Comparison of ENCODE assay signal across 26 cellular contexts in the genomic region with DNA sequence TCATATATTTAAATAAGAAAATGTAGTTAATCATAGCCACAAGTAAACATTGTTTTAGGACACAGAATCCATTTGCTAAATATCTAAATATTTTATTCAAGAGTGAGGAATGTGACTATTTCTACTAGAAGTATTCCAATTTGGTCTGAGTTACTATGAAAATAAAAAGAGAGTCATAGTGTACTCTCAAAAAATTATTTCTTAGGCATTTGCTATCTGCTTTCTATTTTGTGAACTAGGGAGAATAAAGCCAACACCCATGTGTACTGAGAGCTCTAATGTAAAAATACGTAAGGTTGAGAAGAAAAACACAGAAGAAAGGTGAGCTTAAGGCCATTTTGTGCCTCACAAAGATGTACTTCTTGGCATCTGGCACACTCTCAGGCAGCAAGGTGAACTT. TPM values are rescaled to one million over a fixed set of nuclear protein-coding genes. Genes with fewer than 3 reads are reported as not detected.
"Had no signal": no experiment of that assay in that cellular context is flagged by ENCODE, and none has a peak within 500 bp of the region (broad histone marks: within the 10 kb centered on the region; RNA-seq: fewer than 3 reads in every experiment).

No MANE protein-coding gene starts in this region.

- H3K27ac ChIP-seq: brain microvascular endothelial cell, cardiac muscle cell, SK-N-MC had no signal

- H3K36me3 ChIP-seq: brain microvascular endothelial cell, cardiac muscle cell had no signal

- DNase-seq: activated B cell treated with CpG ODN at 0.5 μM for 24 hours; activated CD8-positive, alpha-beta memory T cell treated with anti-CD3 and anti-CD28 coated beads, Interleukin-2, amount 50 U/mL, for 4 hours; activated CD8-positive, alpha-beta T cell treated with anti-CD3 and anti-CD28 coated beads for 36 hours; activated naive CD4-positive, alpha-beta T cell; activated T-cell treated with anti-CD3 and anti-CD28 coated beads, Interleukin-2, amount 50 U/mL, for 1 hour; amniotic stem cell; brain microvascular endothelial cell; KG1; NCI-H1092; NCI-H1417; NCI-H1694; NCI-H2029; NCI-H2107; NCI-H2171 treated with DMSO at 0.1 percent for 48 hours; NCI-H226; NCI-H526; NCI-H82; T-cell; T-helper 2 cell; T1000 had no signal

- ATAC-seq: activated CD8-positive, alpha-beta T cell treated with anti-CD3 and anti-CD28 coated beads for 36 hours; T-cell had no signal

- H3K27me3 ChIP-seq: brain microvascular endothelial cell, cardiac muscle cell had no signal

- H3K4me3 ChIP-seq: cardiac muscle cell, SK-N-MC had no signal

RNA-seq across cellular contexts. Expression of a gene that starts 38.3 kb away (rescaled TPM):
- total RNA-seq: activated B cell treated with CpG ODN at 0.5 μM for 24 hours, MCF 10A, OCI-LY7, RPMI7951 had no signal
- polyA plus RNA-seq: IgD-negative memory B cell had no signal
